Comparison of ENCODE assay signal across 8 cellular contexts in genomic region chr1:86913896-86914634, GRCh38. TPM values are rescaled to one million over a fixed set of nuclear protein-coding genes. Genes with fewer than 3 reads are reported as not detected.
A peak's percentile ranks its signal among the peaks of the same experiment; 100 is the strongest.
DNase-seq lines count a peak whose midpoint lies in the region; ATAC-seq and TF ChIP-seq lines count a peak whose summit lies in the region.

Gene SELENOF (minus strand): TSS chr1:86914126. CDS start chr1:86914111, 15 bp downstream.

- peaks cover 13% of the 10 kb centered on the region for H3K36me3 ChIP-seq in DND-41 (ENCODE audit: insufficient read depth, low read length)
- H3K36me3 ChIP-seq in KOPT-K1 (ENCODE audit: insufficient read depth, low read length) = peaks cover 22% of the 10 kb centered on the region
- H3K36me3 ChIP-seq in Peyer's patch = no peaks in the 10 kb centered on the region
- peaks cover 0 to 8% (median 3%) of the 10 kb centered on the region in 4 donors for H3K36me3 ChIP-seq in esophagus muscularis mucosa
- H3K36me3 ChIP-seq in muscle layer of colon (ENCODE audit: insufficient read depth, low read length) = no peaks in the 10 kb centered on the region

- H3K79me2 ChIP-seq in DND-41 (ENCODE audit: insufficient read depth, low read length) = peaks cover 91% of the 10 kb centered on the region

- WGBS in esophagus muscularis mucosa = 0% methylated on average over 24 of the region's 47 CpGs

- TF ChIP-seq POLR2A in Peyer's patch (IDR thresholded peaks at IDR 0.05) = peak in 1 of 2 donors; percentile 37
- TF ChIP-seq POLR2A in esophagus muscularis mucosa (IDR thresholded peaks at IDR 0.05; ENCODE audit: low read depth) = no peak

- TF ChIP-seq EP300 in esophagus muscularis mucosa (IDR thresholded peaks at IDR 0.05) = no peak

- H3K9ac ChIP-seq in DND-41 (ENCODE audit: low read depth, low read length) (peak within 1 kb of the TSS; percentile 86), muscle layer of colon (ENCODE audit: low read length) (peak within 1 kb of the TSS; percentile 93)

- H3K4me3 ChIP-seq in DND-41 (ENCODE audit: low read depth in 1 of 2, low read length in 2 of 2) (peak within 1 kb of the TSS; percentile 86 to 89), Peyer's patch (peak within 1 kb of the TSS; percentile 79 to 96 (median 84)), esophagus muscularis mucosa (peak within 1 kb of the TSS; percentile 76 to 92 (median 86)), muscle layer of colon (ENCODE audit: low read depth in 1 of 2, low read length in 2 of 2) (peak within 1 kb of the TSS; percentile 75 to 100)

- DNase-seq in DND-41 (peak; percentile 100), Peyer's patch (peak; percentile 98 to 100 (median 99)), esophagus muscularis mucosa (ENCODE audit: extremely low spot score) (peak; percentile 100)
- DNase-seq in activated T-cell treated with anti-CD3 and anti-CD28 coated beads, Interleukin-2, amount 50 U/mL, for 48 hours = peak; percentile 99
- peak; percentile 98 for DNase-seq in stimulated activated CD8-positive, alpha-beta memory T cell treated with anti-CD3 and anti-CD28 coated beads, Interleukin-7, amount 100 ng/mL, for 24 hours (ENCODE audit: low read depth)

- peak within 1 kb of the TSS; percentile 95 for H3K4me2 ChIP-seq in DND-41 (ENCODE audit: insufficient read depth, low read length)

- H3K9me3 ChIP-seq in DND-41 (ENCODE audit: insufficient read depth, low read length, severe bottlenecking) (no peaks in the 10 kb centered on the region), KOPT-K1 (ENCODE audit: insufficient read depth, low read length, poor library complexity, severe bottlenecking) (no peaks in the 10 kb centered on the region), Peyer's patch (no peaks in the 10 kb centered on the region), esophagus muscularis mucosa (no peaks in the 10 kb centered on the region), muscle layer of colon (ENCODE audit: low read length) (no peaks in the 10 kb centered on the region)

- ATAC-seq in DND-41 (ENCODE audit: insufficient read depth, low read depth) (peak; percentile 85), GM21825 (IDR thresholded peaks at IDR 0.05; ENCODE audit: unreplicated experiment) (peak; percentile 82)

- peak within 1 kb of the TSS; percentile 94 for H2AFZ ChIP-seq in DND-41 (ENCODE audit: low read depth, low read length)

- TF ChIP-seq CTCF in DND-41 (IDR thresholded peaks at IDR 0.05; ENCODE audit: borderline replicate concordance, extremely low read depth, low read length, poor library complexity, severe bottlenecking) (no peak), Peyer's patch (IDR thresholded peaks at IDR 0.05) (peak in 3 of 6 experiments; percentile 14 to 26 (median 21)), esophagus muscularis mucosa (IDR thresholded peaks at IDR 0.05) (no peak)

- H4K20me1 ChIP-seq in DND-41 (ENCODE audit: insufficient read depth, low read length) = peaks cover 33% of the 10 kb centered on the region

- no peaks in the 10 kb centered on the region for H3K27me3 ChIP-seq in DND-41 (ENCODE audit: insufficient read depth, low read length, poor library complexity)
- no peaks in the 10 kb centered on the region for H3K27me3 ChIP-seq in Peyer's patch
- H3K27me3 ChIP-seq in esophagus muscularis mucosa = no peaks in the 10 kb centered on the region
- no peaks in the 10 kb centered on the region for H3K27me3 ChIP-seq in muscle layer of colon (ENCODE audit: control insufficient read depth in 1 of 2, insufficient read depth in 2 of 2, low read length in 2 of 2)

- intact Hi-C loops in esophagus muscularis mucosa (cut with DNase I) = loop anchor here (10.0 kb wide), 1 partner anchor 209 kb away; the partner anchor contains the start of gene SH3GLB1

- H3K27ac ChIP-seq in DND-41 (ENCODE audit: low read length) (peak within 1 kb of the TSS; percentile 95), KOPT-K1 (ENCODE audit: low read depth, low read length, poor library complexity, severe bottlenecking) (peak within 1 kb of the TSS; percentile 90), Peyer's patch (peak within 1 kb of the TSS; percentile 87 to 96 (median 91)), esophagus muscularis mucosa (replicated peaks in 1 of 4) (peak within 1 kb of the TSS; percentile 86 to 94 (median 89)), muscle layer of colon (ENCODE audit: low read depth, low read length) (peak within 1 kb of the TSS; percentile 98)

- H3K4me1 ChIP-seq in DND-41 (ENCODE audit: insufficient read depth, low read length) (peaks cover 43% of the 10 kb centered on the region), Peyer's patch (peaks cover 0 to 30% (median 9%) of the 10 kb centered on the region in 4 donors), esophagus muscularis mucosa (peaks cover 16 to 45% (median 39%) of the 10 kb centered on the region in 4 donors), muscle layer of colon (ENCODE audit: insufficient read depth, low read length) (peaks cover 23% of the 10 kb centered on the region)

RNA-seq across cellular contexts. Expression of gene SELENOF, which starts in this region (rescaled TPM):
- 100 to 1,000 TPM in 1 of 4 donors, 10 to 100 TPM in 3; 41.3 to 141 (median 76.1) TPM for total RNA-seq in Peyer's patch
- total RNA-seq in esophagus muscularis mucosa = 100 to 1,000 TPM in 1 of 4 donors, 10 to 100 TPM in 3; 76.8 to 103 (median 89.4) TPM

Comparison
In these comparisons a context has a peak if more than half of its experiments do, and no peak if none do; other contexts are left out.
1. Peak in every context shown above with its lines: DNase-seq, ATAC-seq, H3K4me3 ChIP-seq and H3K27ac ChIP-seq.